In the genomic region with DNA sequence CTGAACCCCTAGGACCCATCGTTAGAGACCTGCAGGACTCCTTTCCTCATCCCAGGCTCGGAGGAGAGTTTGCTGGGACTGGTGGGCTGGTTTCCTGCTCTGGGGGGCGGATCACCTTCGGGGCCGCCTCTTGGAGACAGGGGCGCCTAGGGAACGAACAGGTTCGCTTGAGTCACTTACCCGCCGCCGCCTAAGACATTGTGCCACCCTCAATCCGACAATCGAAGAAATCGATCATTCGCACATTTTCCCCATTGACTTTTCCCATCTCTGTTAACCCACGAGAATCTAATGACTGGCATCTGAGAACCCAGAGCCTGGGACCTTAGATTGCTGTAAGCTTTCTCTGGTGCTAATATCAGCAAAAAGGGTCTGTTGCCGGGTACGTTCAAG, we compare ENCODE assay signal across 8 cellular contexts. TPM values are rescaled to one million over a fixed set of nuclear protein-coding genes. Genes with fewer than 3 reads are reported as not detected.
DNase-seq lines count a peak whose midpoint lies in the region.

No MANE protein-coding gene starts in this region.

- H3K4me1 Mint-ChIP-seq in activated naive CD4-positive, alpha-beta T cell treated with anti-CD3 and anti-CD28 coated beads, Interleukin-2, amount 10 ng/mL, durations not matched to agents 7 days and 5 days, result peaks cover 67% of the 10 kb centered on the region

- CTCF ChIA-PET in activated naive CD4-positive, alpha-beta T cell treated with anti-CD3 and anti-CD28 coated beads, Interleukin-2, amount 10 ng/mL, durations not matched to agents 7 days and 5 days (lab: Charles Lee), result no interaction called here

- H3K36me3 Mint-ChIP-seq in activated naive CD4-positive, alpha-beta T cell treated with anti-CD3 and anti-CD28 coated beads, Interleukin-2, amount 10 ng/mL, durations not matched to agents 7 days and 5 days, result peaks cover 49% of the 10 kb centered on the region

- H3K9me3 ChIP-seq in ectodermal cell (ENCODE audit: control insufficient read depth, low read length) (no peaks in the 10 kb centered on the region), neuron (ENCODE audit: low read length) (peaks cover 2% of the 10 kb centered on the region)

- H2AFZ ChIP-seq in neuron (ENCODE audit: low read depth, low read length), result peak overlapping the region; percentile 69

- H3K9me3 Mint-ChIP-seq in activated naive CD4-positive, alpha-beta T cell treated with anti-CD3 and anti-CD28 coated beads, Interleukin-2, amount 10 ng/mL, durations not matched to agents 7 days and 5 days, result no peaks in the 10 kb centered on the region

- WGBS in ectodermal cell, 2 experiments, result 1% methylated on average over 18 of the region's 18 CpGs

- H3K27me3 Mint-ChIP-seq in activated naive CD4-positive, alpha-beta T cell treated with anti-CD3 and anti-CD28 coated beads, Interleukin-2, amount 10 ng/mL, durations not matched to agents 7 days and 5 days, result no peaks in the 10 kb centered on the region

- H3K27me3 ChIP-seq in ectodermal cell (ENCODE audit: control insufficient read depth, insufficient read depth, low read length, poor library complexity, severe bottlenecking), result no peaks in the 10 kb centered on the region
- no peaks in the 10 kb centered on the region for H3K27me3 ChIP-seq in neuron (ENCODE audit: insufficient read depth, low read length)

- H3K4me1 ChIP-seq in ectodermal cell (ENCODE audit: control insufficient read depth, insufficient read depth, low read length) (peaks cover 12% of the 10 kb centered on the region), neuron (ENCODE audit: insufficient read depth, low read length) (peaks cover 37% of the 10 kb centered on the region)

- H3K4me3 ChIP-seq in ectodermal cell (ENCODE audit: insufficient read depth, low read depth, low read length) (peak overlapping the region; percentile 99), neuron (ENCODE audit: low read length) (peak overlapping the region; percentile 88)

- DNase-seq in activated naive CD4-positive, alpha-beta T cell treated with anti-CD3 and anti-CD28 coated beads, Interleukin-2, amount 10 ng/mL, durations not matched to agents 7 days and 5 days, result no peak
- no peak for DNase-seq in activated naive CD4-positive, alpha-beta T cell treated with Interleukin-2 at 50 U/mL for 16 hours
- DNase-seq in NCI-H2171 (lab: John Stamatoyannopoulos, UW) (peak; percentile 74), HT-29 (ENCODE audit: low spot score) (no peak), NCI-H187 (lab: John Stamatoyannopoulos, UW) (no peak), LoVo (ENCODE audit: low spot score) (no peak)

- H3K27ac ChIP-seq in ectodermal cell (ENCODE audit: insufficient read depth, low read depth, low read length, poor library complexity, severe bottlenecking), result no peak overlapping the region

- H3K36me3 ChIP-seq in ectodermal cell (ENCODE audit: control insufficient read depth, insufficient read depth, low read length) (peaks cover 18% of the 10 kb centered on the region), neuron (ENCODE audit: insufficient read depth, low read length) (peaks cover 32% of the 10 kb centered on the region)

- peak overlapping the region; percentile 97 for H3K4me3 Mint-ChIP-seq in activated naive CD4-positive, alpha-beta T cell treated with anti-CD3 and anti-CD28 coated beads, Interleukin-2, amount 10 ng/mL, durations not matched to agents 7 days and 5 days

- peak overlapping the region; percentile 100 for H3K27ac Mint-ChIP-seq in activated naive CD4-positive, alpha-beta T cell treated with anti-CD3 and anti-CD28 coated beads, Interleukin-2, amount 10 ng/mL, durations not matched to agents 7 days and 5 days

RNA-seq across cellular contexts. Expression of a gene that starts 0.3 kb away (rescaled TPM):
- 36.6 TPM for polyA plus RNA-seq in ectodermal cell (2013, experiment 1 of 4)
- polyA plus RNA-seq in ectodermal cell (2013, experiment 2 of 4), result 37.2 TPM
- polyA plus RNA-seq in ectodermal cell (2013, experiment 3 of 4), result 29.9 TPM
- 32.2 TPM for polyA plus RNA-seq in ectodermal cell (2013, experiment 4 of 4)
- 48.0 and 51.4 TPM in 2 replicates for total RNA-seq in HT-29 (2014; rRNA removed; shearing (Covaris generic))

RNA-seq across cellular contexts. Expression of a gene that starts 0.7 kb away (rescaled TPM):
- polyA plus RNA-seq in ectodermal cell (2013, experiment 1 of 4), result 334 TPM
- polyA plus RNA-seq in ectodermal cell (2013, experiment 2 of 4), result 317 TPM
- polyA plus RNA-seq in ectodermal cell (2013, experiment 3 of 4), result 269 TPM
- 271 TPM for polyA plus RNA-seq in ectodermal cell (2013, experiment 4 of 4)
- total RNA-seq in HT-29 (2014; rRNA removed; shearing (Covaris generic)), result 50.2 and 52.3 TPM in 2 replicates
